In the genomic region with DNA sequence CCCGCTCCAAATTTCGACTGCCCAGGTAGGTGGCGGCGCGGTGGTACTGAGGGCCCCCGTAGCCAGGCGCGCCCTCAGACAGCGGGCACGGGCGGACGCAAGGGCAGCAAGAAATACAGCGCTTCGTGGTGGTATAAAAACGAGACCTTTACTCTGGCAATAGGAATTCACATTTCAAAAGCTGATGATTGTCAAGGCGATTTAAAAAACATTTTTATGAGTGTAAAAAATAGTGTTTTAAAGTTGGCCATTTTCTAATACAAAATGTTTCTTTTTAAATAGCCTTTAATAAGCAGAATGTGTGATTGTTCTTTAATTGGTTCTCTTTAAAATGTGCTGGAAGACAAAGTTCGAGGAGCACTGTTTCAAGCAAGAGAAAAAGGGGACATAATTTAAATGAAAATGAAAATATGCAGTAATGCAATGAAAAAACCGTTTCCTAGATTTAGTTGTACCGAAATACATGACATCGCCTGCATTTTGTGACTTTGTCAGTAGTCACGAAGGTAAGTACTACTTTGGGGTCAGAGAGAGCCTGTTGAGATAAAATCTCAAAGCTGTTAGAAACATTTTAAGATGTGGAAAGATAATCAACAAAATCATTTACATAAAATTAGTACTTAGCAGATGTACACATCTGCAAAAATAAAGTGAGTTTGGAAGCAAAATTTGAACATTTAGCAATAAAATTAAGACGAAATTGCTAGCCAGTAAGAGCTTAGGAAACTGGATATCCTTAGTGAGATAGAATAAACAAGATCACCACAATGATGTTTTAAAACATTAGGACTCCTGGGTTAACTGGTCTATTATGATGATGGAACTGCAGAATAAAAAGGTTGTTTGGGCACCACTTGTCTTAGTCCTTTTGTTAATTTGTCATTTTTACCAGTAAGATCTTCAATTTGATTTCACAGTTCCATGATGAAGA, we compare ENCODE assay signal across 8 cellular contexts. TPM values are rescaled to one million over a fixed set of nuclear protein-coding genes. Genes with fewer than 3 reads are reported as not detected.
A peak's percentile ranks its signal among the peaks of the same experiment; 100 is the strongest.
DNase-seq lines count a peak whose midpoint lies in the region; FAIRE-seq and TF ChIP-seq lines count a peak whose summit lies in the region.

No MANE protein-coding gene starts in this region.

- no peaks in the 10 kb centered on the region for H3K27me3 Mint-ChIP-seq in activated naive CD4-positive, alpha-beta T cell treated with anti-CD3 and anti-CD28 coated beads, Interleukin-2, amount 10 ng/mL, durations not matched to agents 7 days and 5 days

- H3K4me2 ChIP-seq in SU-DHL-6 (ENCODE audit: low read depth, low read length, poor library complexity, severe bottlenecking) = peak overlapping the region; percentile 79

- H3K27me3 ChIP-seq in SU-DHL-6 (ENCODE audit: low read length) = no peaks in the 10 kb centered on the region

- no peak for DNase-seq in activated naive CD4-positive, alpha-beta T cell treated with anti-CD3 and anti-CD28 coated beads, Interleukin-2, amount 10 ng/mL, durations not matched to agents 7 days and 5 days
- no peak for DNase-seq in activated naive CD4-positive, alpha-beta T cell treated with Interleukin-2 at 50 U/mL for 16 hours
- DNase-seq in fibroblast of pulmonary artery (ENCODE audit: low read depth) = no peak
- no peak for DNase-seq in retinal pigment epithelial cell (ENCODE audit: low read depth)
- no peak for DNase-seq in RCC 7860 (ENCODE audit: low spot score)
- DNase-seq in A172 (ENCODE audit: low spot score) = no peak
- DNase-seq in DMS114 treated with DMSO at 0.1 percent for 48 hours (lab: John Stamatoyannopoulos, UW; ENCODE audit: unreplicated experiment) = no peak

- no peaks in the 10 kb centered on the region for H3K9me3 ChIP-seq in SU-DHL-6 (ENCODE audit: insufficient read depth, low read length)

- peaks cover 39% of the 10 kb centered on the region for H3K4me1 Mint-ChIP-seq in activated naive CD4-positive, alpha-beta T cell treated with anti-CD3 and anti-CD28 coated beads, Interleukin-2, amount 10 ng/mL, durations not matched to agents 7 days and 5 days

- peaks cover 54% of the 10 kb centered on the region for H3F3A ChIP-seq in SU-DHL-6 (ENCODE audit: insufficient read depth)

- TF ChIP-seq CTCF in SU-DHL-6 (IDR thresholded peaks at IDR 0.05; ENCODE audit: insufficient read depth, low read length, poor library complexity, severe bottlenecking) (no peak), fibroblast of pulmonary artery (IDR thresholded peaks at IDR 0.05; ENCODE audit: low read length, missing control alignments) (no peak), retinal pigment epithelial cell (conservative IDR thresholded peaks at IDR 0.05; ENCODE audit: low read depth, low read length) (no peak)

- CTCF ChIA-PET in activated naive CD4-positive, alpha-beta T cell treated with anti-CD3 and anti-CD28 coated beads, Interleukin-2, amount 10 ng/mL, durations not matched to agents 7 days and 5 days (lab: Charles Lee) = interaction anchor here (1.1 kb wide), 1 partner anchor 203 kb away, joined by 4 read pairs; no protein-coding TSS in a partner anchor

- H3K9ac ChIP-seq in SU-DHL-6 (ENCODE audit: low read length) = peak overlapping the region; percentile 94

- H3K36me3 ChIP-seq in SU-DHL-6 (ENCODE audit: low read length) = peaks cover 9% of the 10 kb centered on the region

- no peak overlapping the region for H2AFZ ChIP-seq in SU-DHL-6 (ENCODE audit: low read depth, low read length, severe bottlenecking)

- H3K4me3 Mint-ChIP-seq in activated naive CD4-positive, alpha-beta T cell treated with anti-CD3 and anti-CD28 coated beads, Interleukin-2, amount 10 ng/mL, durations not matched to agents 7 days and 5 days = peak overlapping the region; percentile 98

- no peaks in the 10 kb centered on the region for H3K9me3 Mint-ChIP-seq in activated naive CD4-positive, alpha-beta T cell treated with anti-CD3 and anti-CD28 coated beads, Interleukin-2, amount 10 ng/mL, durations not matched to agents 7 days and 5 days

- FAIRE-seq in RCC 7860 (lab: Jason Lieb, UNC) = no peak

- peaks cover 23% of the 10 kb centered on the region for H3K36me3 Mint-ChIP-seq in activated naive CD4-positive, alpha-beta T cell treated with anti-CD3 and anti-CD28 coated beads, Interleukin-2, amount 10 ng/mL, durations not matched to agents 7 days and 5 days

- H4K20me1 ChIP-seq in SU-DHL-6 (ENCODE audit: low read depth, low read length) = peaks cover 3% of the 10 kb centered on the region; the same call in 1 of the 2 replicates

- peak overlapping the region; percentile 86 for H3K4me3 ChIP-seq in SU-DHL-6 (ENCODE audit: insufficient read depth, low read length, poor library complexity, severe bottlenecking)
- H3K4me3 ChIP-seq in fibroblast of pulmonary artery (replicated peaks; ENCODE audit: low read depth, low read length) = peak overlapping the region; percentile 76
- H3K4me3 ChIP-seq in retinal pigment epithelial cell (ENCODE audit: low read length) = peak overlapping the region; percentile 75

- H3K79me2 ChIP-seq in SU-DHL-6 (ENCODE audit: insufficient read depth, low read length) = peaks cover 36% of the 10 kb centered on the region

- H3K9me2 ChIP-seq in SU-DHL-6 (replicated peaks; ENCODE audit: insufficient read depth, low read length) = no peaks in the 10 kb centered on the region

- H3K27ac ChIP-seq in SU-DHL-6 (ENCODE audit: low read depth, low read length) = peak overlapping the region; percentile 79

- H3K27ac Mint-ChIP-seq in activated naive CD4-positive, alpha-beta T cell treated with anti-CD3 and anti-CD28 coated beads, Interleukin-2, amount 10 ng/mL, durations not matched to agents 7 days and 5 days = peak overlapping the region; percentile 97

RNA-seq across cellular contexts. Expression of a gene that starts 1.1 kb away (rescaled TPM):
- total RNA-seq in A172 (2014; rRNA removed; shearing (Covaris generic)) = 162 and 207 TPM in 2 replicates
